ENCODE assay signal across 16 cellular contexts in genomic region chr10:29730969-29731368, GRCh38.
DNase-seq lines count a peak whose midpoint lies in the region; FAIRE-seq and TF ChIP-seq lines count a peak whose summit lies in the region.
"Had no signal": no experiment of that assay in that cellular context is flagged by ENCODE, and none has a peak within 500 bp of the region (broad histone marks: within the 10 kb centered on the region; RNA-seq: fewer than 3 reads in every experiment).

No MANE protein-coding gene starts in this region.

- peaks cover 56% of the 10 kb centered on the region for H3K4me1 Mint-ChIP-seq in activated naive CD4-positive, alpha-beta T cell treated with anti-CD3 and anti-CD28 coated beads for 36 hours (ENCODE audit: low read depth)

- no peak overlapping the region for H3K4me2 ChIP-seq in neural cell (ENCODE audit: low read length)

- H4K20me1 ChIP-seq in neural cell (ENCODE audit: insufficient read depth), result no peaks in the 10 kb centered on the region

- H3K4me1 ChIP-seq in adipocyte (ENCODE audit: control insufficient read depth, insufficient read depth, low read length), result peaks cover 19% of the 10 kb centered on the region
- peaks cover 13 to 92% (median 34%) of the 10 kb centered on the region in 3 donors for H3K4me1 ChIP-seq in esophagus squamous epithelium
- peaks cover 48% of the 10 kb centered on the region for H3K4me1 ChIP-seq in suprapubic skin

- TF ChIP-seq POLR2A in esophagus squamous epithelium (IDR thresholded peaks at IDR 0.05), result no peak
- TF ChIP-seq POLR2A in suprapubic skin (IDR thresholded peaks at IDR 0.05), result no peak

- H3K36me3 ChIP-seq in adipocyte (ENCODE audit: control insufficient read depth, insufficient read depth, low read length, severe bottlenecking), result peaks cover 16% of the 10 kb centered on the region
- H3K36me3 ChIP-seq in esophagus squamous epithelium, result peaks cover 0 to 13% (median 0%) of the 10 kb centered on the region in 3 donors
- no peaks in the 10 kb centered on the region for H3K36me3 ChIP-seq in neural cell (ENCODE audit: insufficient read depth, low read length)
- H3K36me3 ChIP-seq in suprapubic skin, result no peaks in the 10 kb centered on the region
- H3K36me3 ChIP-seq: lower lobe of right lung, right atrium auricular region had no signal

- H3K79me2 ChIP-seq in neural cell (replicated peaks; ENCODE audit: insufficient read depth, low read length), result peaks cover 78% of the 10 kb centered on the region

- H3K27me3 ChIP-seq in adipocyte (replicated peaks; ENCODE audit: control insufficient read depth, insufficient read depth, low read length) (no peaks in the 10 kb centered on the region), esophagus squamous epithelium (no peaks in the 10 kb centered on the region), neural cell (ENCODE audit: insufficient read depth, low read depth, low read length) (no peaks in the 10 kb centered on the region), suprapubic skin (no peaks in the 10 kb centered on the region)
- H3K27me3 ChIP-seq: right atrium auricular region had no signal

- no peaks in the 10 kb centered on the region for H3K9me2 ChIP-seq in neural cell (ENCODE audit: insufficient read depth, low read length)

- intact Hi-C loops in esophagus squamous epithelium (cut with DNase I), result loop anchor here (10.0 kb wide), 3 partner anchors 114 to 264 kb away; no protein-coding TSS in a partner anchor
- intact Hi-C loops in activated naive CD4-positive, alpha-beta T cell treated with anti-CD3 and anti-CD28 coated beads for 36 hours (cut with micrococcal nuclease), result loop anchor here (10.0 kb wide), 1 partner anchor 346 kb away; no protein-coding TSS in a partner anchor

- no peaks in the 10 kb centered on the region for H3K9me3 ChIP-seq in adipocyte (ENCODE audit: control insufficient read depth, low read length)
- H3K9me3 ChIP-seq in esophagus squamous epithelium, result no peaks in the 10 kb centered on the region
- H3K9me3 ChIP-seq in neural cell (ENCODE audit: low read length), result no peaks in the 10 kb centered on the region
- no peaks in the 10 kb centered on the region for H3K9me3 ChIP-seq in suprapubic skin
- H3K9me3 ChIP-seq: lower lobe of right lung, right atrium auricular region had no signal

- no peaks in the 10 kb centered on the region for H3K9me3 Mint-ChIP-seq in activated naive CD4-positive, alpha-beta T cell treated with anti-CD3 and anti-CD28 coated beads for 36 hours
- H3K9me3 Mint-ChIP-seq: immature natural killer cell, natural killer cell had no signal

- 31 to 42% methylated on average over 6 of the region's 6 CpGs for WGBS in esophagus squamous epithelium, 2 donors
- 73% methylated on average over 6 of the region's 6 CpGs for WGBS in suprapubic skin

- no peak for TF ChIP-seq CTCF in esophagus squamous epithelium (IDR thresholded peaks at IDR 0.05)
- no peak for TF ChIP-seq CTCF in neural cell (IDR thresholded peaks at IDR 0.05; ENCODE audit: poor library complexity, severe bottlenecking)
- no peak for TF ChIP-seq CTCF in suprapubic skin (IDR thresholded peaks at IDR 0.05)

- no peak for FAIRE-seq in frontal cortex (lab: Jason Lieb, UNC)

- H2AFZ ChIP-seq in neural cell (ENCODE audit: low read depth, low read length), result no peak overlapping the region

- H3K4me3 Mint-ChIP-seq in activated naive CD4-positive, alpha-beta T cell treated with anti-CD3 and anti-CD28 coated beads for 36 hours, result no peak overlapping the region
- H3K4me3 Mint-ChIP-seq: immature natural killer cell; natural killer cell; stimulated activated naive CD8-positive, alpha-beta T cell treated with anti-CD3 and anti-CD28 coated beads, Interleukin-15, Interleukin-2, amounts not matched to agents 100 ng/mL and 50 ng/mL, for 24 hours had no signal

- no peak for TF ChIP-seq EP300 in neural cell (conservative IDR thresholded peaks at IDR 0.05; ENCODE audit: poor library complexity, severe bottlenecking)
- TF ChIP-seq EP300 in suprapubic skin (IDR thresholded peaks at IDR 0.05), result no peak

- no peaks in the 10 kb centered on the region for H3K27me3 Mint-ChIP-seq in activated naive CD4-positive, alpha-beta T cell treated with anti-CD3 and anti-CD28 coated beads for 36 hours (ENCODE audit: low read depth)
- H3K27me3 Mint-ChIP-seq: stimulated activated naive CD8-positive, alpha-beta T cell treated with anti-CD3 and anti-CD28 coated beads, Interleukin-15, Interleukin-2, amounts not matched to agents 100 ng/mL and 50 ng/mL, for 24 hours had no signal

- TF ChIP-seq RAD21 in neural cell (conservative IDR thresholded peaks at IDR 0.05), result no peak

- peaks cover 11% of the 10 kb centered on the region for H3K36me3 Mint-ChIP-seq in activated naive CD4-positive, alpha-beta T cell treated with anti-CD3 and anti-CD28 coated beads for 36 hours (ENCODE audit: low read depth)
- H3K36me3 Mint-ChIP-seq: natural killer cell had no signal

- DNase-seq in adipocyte (ENCODE audit: low read depth) (peak; percentile 47), esophagus squamous epithelium (lab: John Stamatoyannopoulos, UW) (no peak), suprapubic skin (ENCODE audit: low spot score in 2 of 2) (no peak), frontal cortex (ENCODE audit: low spot score in 2 of 2) (no peak)
- DNase-seq in effector CD4-positive, alpha-beta T cell, result no peak
- no peak for DNase-seq in activated naive CD4-positive, alpha-beta T cell treated with anti-CD3 and anti-CD28 coated beads for 36 hours
- DNase-seq: COR-L47, immature natural killer cell, lower lobe of right lung, natural killer cell, NCI-H1417 treated with DMSO at 0.1 percent for 48 hours, NCI-H226 had no signal

- H3K27ac ChIP-seq in esophagus squamous epithelium (peak overlapping the region; percentile 79 to 100 (median 90)), neural cell (ENCODE audit: low read length) (no peak overlapping the region), suprapubic skin (peak overlapping the region; percentile 39)
- H3K27ac ChIP-seq: lower lobe of right lung, right atrium auricular region, VCaP had no signal

- CTCF ChIA-PET in activated naive CD4-positive, alpha-beta T cell treated with anti-CD3 and anti-CD28 coated beads for 36 hours (lab: Charles Lee), result no interaction called here

- no peak overlapping the region for H3K27ac Mint-ChIP-seq in activated naive CD4-positive, alpha-beta T cell treated with anti-CD3 and anti-CD28 coated beads for 36 hours
- H3K27ac Mint-ChIP-seq: natural killer cell; stimulated activated naive CD8-positive, alpha-beta T cell treated with anti-CD3 and anti-CD28 coated beads, Interleukin-15, Interleukin-2, amounts not matched to agents 100 ng/mL and 50 ng/mL, for 24 hours had no signal

- H3K4me3 ChIP-seq in adipocyte (ENCODE audit: low read length), result no peak overlapping the region
- H3K4me3 ChIP-seq in esophagus squamous epithelium, result peak overlapping the region in 1 of 4 donors; percentile 36
- H3K4me3 ChIP-seq in neural cell (ENCODE audit: low read length), result peak overlapping the region; percentile 36
- no peak overlapping the region for H3K4me3 ChIP-seq in suprapubic skin
- H3K4me3 ChIP-seq: lower lobe of right lung, right atrium auricular region had no signal

- H3F3A ChIP-seq in neural cell (ENCODE audit: insufficient read depth, low read length, poor library complexity, severe bottlenecking), result peaks cover under 1% of the 10 kb centered on the region

- H3K9ac ChIP-seq in adipocyte (ENCODE audit: low read length) (no peak overlapping the region), neural cell (ENCODE audit: low read length) (no peak overlapping the region)

TF ChIP-seq in neural cell, 6 proteins besides CTCF, POLR2A, EP300 and RAD21:
- no peak for TF ChIP-seq EZH2 (IDR thresholded peaks at IDR 0.05; ENCODE audit: borderline replicate concordance, insufficient read depth, low read length, poor library complexity, severe bottlenecking)
- no peak for TF ChIP-seq POLR2AphosphoS5 (IDR thresholded peaks at IDR 0.05)
- no peak for TF ChIP-seq TAF1 (IDR thresholded peaks at IDR 0.05; ENCODE audit: low read depth)
- TF ChIP-seq, protein P1, sequence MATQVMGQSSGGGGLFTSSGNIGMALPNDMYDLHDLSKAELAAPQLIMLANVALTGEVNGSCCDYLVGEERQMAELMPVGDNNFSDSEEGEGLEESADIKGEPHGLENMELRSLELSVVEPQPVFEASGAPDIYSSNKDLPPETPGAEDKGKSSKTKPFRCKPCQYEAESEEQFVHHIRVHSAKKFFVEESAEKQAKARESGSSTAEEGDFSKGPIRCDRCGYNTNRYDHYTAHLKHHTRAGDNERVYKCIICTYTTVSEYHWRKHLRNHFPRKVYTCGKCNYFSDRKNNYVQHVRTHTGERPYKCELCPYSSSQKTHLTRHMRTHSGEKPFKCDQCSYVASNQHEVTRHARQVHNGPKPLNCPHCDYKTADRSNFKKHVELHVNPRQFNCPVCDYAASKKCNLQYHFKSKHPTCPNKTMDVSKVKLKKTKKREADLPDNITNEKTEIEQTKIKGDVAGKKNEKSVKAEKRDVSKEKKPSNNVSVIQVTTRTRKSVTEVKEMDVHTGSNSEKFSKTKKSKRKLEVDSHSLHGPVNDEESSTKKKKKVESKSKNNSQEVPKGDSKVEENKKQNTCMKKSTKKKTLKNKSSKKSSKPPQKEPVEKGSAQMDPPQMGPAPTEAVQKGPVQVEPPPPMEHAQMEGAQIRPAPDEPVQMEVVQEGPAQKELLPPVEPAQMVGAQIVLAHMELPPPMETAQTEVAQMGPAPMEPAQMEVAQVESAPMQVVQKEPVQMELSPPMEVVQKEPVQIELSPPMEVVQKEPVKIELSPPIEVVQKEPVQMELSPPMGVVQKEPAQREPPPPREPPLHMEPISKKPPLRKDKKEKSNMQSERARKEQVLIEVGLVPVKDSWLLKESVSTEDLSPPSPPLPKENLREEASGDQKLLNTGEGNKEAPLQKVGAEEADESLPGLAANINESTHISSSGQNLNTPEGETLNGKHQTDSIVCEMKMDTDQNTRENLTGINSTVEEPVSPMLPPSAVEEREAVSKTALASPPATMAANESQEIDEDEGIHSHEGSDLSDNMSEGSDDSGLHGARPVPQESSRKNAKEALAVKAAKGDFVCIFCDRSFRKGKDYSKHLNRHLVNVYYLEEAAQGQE (IDR thresholded peaks at IDR 0.05; ENCODE audit: borderline replicate concordance), result no peak
- TF ChIP-seq SMC3 (conservative IDR thresholded peaks at IDR 0.05; ENCODE audit: poor library complexity), result no peak
- TF ChIP-seq MXI1 (conservative IDR thresholded peaks at IDR 0.05; ENCODE audit: poor library complexity, severe bottlenecking), result no peak
